Comparison of ENCODE assay signal across 23 cellular contexts in the genomic region with DNA sequence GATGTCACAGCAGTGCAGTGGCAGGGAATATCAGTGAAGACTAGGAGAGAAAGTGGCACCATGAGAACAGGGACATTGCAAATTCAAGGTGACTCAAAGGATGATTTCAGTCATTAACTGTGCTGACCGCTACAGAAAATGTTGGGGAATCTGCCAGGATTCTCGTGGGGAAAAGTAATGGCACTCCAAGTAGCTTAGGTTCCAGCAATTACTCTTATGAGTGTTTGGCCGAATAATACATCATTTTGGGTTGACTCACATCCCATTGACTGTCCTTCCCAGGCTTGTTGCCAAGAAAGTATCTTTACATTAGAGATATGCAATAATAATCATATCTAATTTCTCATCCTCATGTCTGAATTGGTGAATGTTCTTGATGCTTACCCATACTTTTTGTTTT.
A peak's percentile ranks its signal among the peaks of the same experiment; 100 is the strongest.
DNase-seq lines count a peak whose midpoint lies in the region; ATAC-seq and TF ChIP-seq lines count a peak whose summit lies in the region.
"Had no signal": no experiment of that assay in that cellular context is flagged by ENCODE, and none has a peak within 500 bp of the region (broad histone marks: within the 10 kb centered on the region; RNA-seq: fewer than 3 reads in every experiment).

No MANE protein-coding gene starts in this region.

- H3K36me3 Mint-ChIP-seq in endothelial cell (ENCODE audit: low read depth, unreplicated experiment), result no peaks in the 10 kb centered on the region
- no peaks in the 10 kb centered on the region for H3K36me3 Mint-ChIP-seq in Calu3 (ENCODE audit: insufficient read depth, unreplicated experiment)
- H3K36me3 Mint-ChIP-seq: activated naive CD4-positive, alpha-beta T cell treated with anti-CD3 and anti-CD28 coated beads, Interleukin-2, amount 50 U/mL, for 72 hours; brain had no signal

- H3K4me1 ChIP-seq in mammary epithelial cell (ENCODE audit: insufficient read depth, low read length), result no peaks in the 10 kb centered on the region
- H3K4me1 ChIP-seq: uterus had no signal

- H3K27me3 ChIP-seq in MG63 (no peaks in the 10 kb centered on the region), mammary epithelial cell (ENCODE audit: insufficient read depth, low read length) (no peaks in the 10 kb centered on the region)
- H3K27me3 ChIP-seq: uterus had no signal

- dilution Hi-C loops in mammary epithelial cell (cut with HindIII; ENCODE audit: low sequenced_read_pairs), result no loop called here

- no peak for ATAC-seq in GM21423 (IDR thresholded peaks at IDR 0.05; ENCODE audit: unreplicated experiment)
- ATAC-seq: activated naive CD4-positive, alpha-beta T cell treated with anti-CD3 and anti-CD28 coated beads, Interleukin-2, amount 50 U/mL, for 72 hours had no signal

- in situ Hi-C loops in mammary epithelial cell (cut with MboI; ENCODE audit: low sequenced_read_pairs in 2 of 2), result no loop called here

- no peak overlapping the region for H3K27ac ChIP-seq in mammary epithelial cell (ENCODE audit: insufficient read depth, low read depth, low read length)
- H3K27ac ChIP-seq: epithelial cell of prostate, PC-9, SK-N-MC, uterus had no signal

- BruUV-seq in mammary epithelial cell (replicated peaks; lab: Mats Ljungman, UMichigan) (no TSS peak), Calu3 (replicated peaks; lab: Mats Ljungman, UMichigan) (no TSS peak)

- H3K36me3 ChIP-seq in MG63, result no peaks in the 10 kb centered on the region
- H3K36me3 ChIP-seq in mammary epithelial cell (ENCODE audit: insufficient read depth, low read length), result no peaks in the 10 kb centered on the region
- H3K36me3 ChIP-seq: uterus had no signal

- 46% methylated on average over 3 of the region's 3 CpGs for WGBS in mammary epithelial cell (ENCODE audit: low coverage, missing lambda C conversion rate)

- H3K4me3 ChIP-seq in MG63, result no peak overlapping the region
- H3K4me3 ChIP-seq in mammary epithelial cell (replicated peaks in 1 of 3; ENCODE audit: insufficient read depth in 1 of 3, low read depth in 2 of 3, low read length in 3 of 3), result no peak overlapping the region
- H3K4me3 ChIP-seq: PC-9, SK-N-MC, uterus had no signal

- no peak overlapping the region for H3K4me2 ChIP-seq in mammary epithelial cell (ENCODE audit: insufficient read depth, low read depth, low read length)
- H3K4me2 ChIP-seq: PC-9 had no signal

- H4K20me1 ChIP-seq in mammary epithelial cell (ENCODE audit: insufficient read depth, low read length), result no peaks in the 10 kb centered on the region

- intact Hi-C loops in mammary epithelial cell (cut with micrococcal nuclease) (no loop called here), Calu3 (cut with micrococcal nuclease; ENCODE audit: unreplicated experiment) (no loop called here)

- H3K9ac ChIP-seq in mammary epithelial cell (ENCODE audit: insufficient read depth, low read length), result no peak overlapping the region

- H3K4me3 Mint-ChIP-seq in endothelial cell (ENCODE audit: unreplicated experiment) (no peak overlapping the region), Calu3 (ENCODE audit: low read depth, unreplicated experiment) (no peak overlapping the region)
- H3K4me3 Mint-ChIP-seq: activated T-helper 1 cell treated with anti-CD3 and anti-CD28 coated beads, Interleukin-12 subunit alpha, Interleukin-12 subunit beta, Interleukin-2, Interleukin-4 antibody, amounts not matched to agents 30 ng/mL and 10 ng/mL and 1 ng/mL, durations not matched to agents 14 hours and 24 hours and 36 hours; brain; CD4-positive, alpha-beta T cell had no signal

- H3K27me3 Mint-ChIP-seq in endothelial cell (ENCODE audit: unreplicated experiment) (no peaks in the 10 kb centered on the region), Calu3 (ENCODE audit: unreplicated experiment) (no peaks in the 10 kb centered on the region)
- H3K27me3 Mint-ChIP-seq: brain; CD4-positive, alpha-beta T cell had no signal

- no peaks in the 10 kb centered on the region for H3K79me2 ChIP-seq in mammary epithelial cell (ENCODE audit: insufficient read depth, low read length)

- peak; percentile 89 for DNase-seq in EL
- peak; percentile 66 for DNase-seq in MG63
- peak; percentile 11 for DNase-seq in mammary epithelial cell
- DNase-seq in kidney tubule cell (ENCODE audit: low spot score), result peak; percentile 13
- no peak for DNase-seq in endothelial cell (ENCODE audit: low spot score)
- no peak for DNase-seq in Calu3
- no peak for DNase-seq in SHP77 (lab: John Stamatoyannopoulos, UW)
- DNase-seq: activated CD4-positive, CD25-positive, alpha-beta regulatory T cell treated with anti-CD3 and anti-CD28 coated beads, Interleukin-2, amount 50 U/mL, for 72 hours; CD4-positive, alpha-beta T cell; DMS79; NCI-H1092 treated with DMSO at 0.1 percent for 48 hours; NCI-H524 treated with DMSO at 0.1 percent for 48 hours; PC-9; stimulated activated CD4-positive, alpha-beta T cell treated with anti-CD3 and anti-CD28 coated beads, Interleukin-12 subunit alpha, Interleukin-12 subunit beta, amount 100 ng/mL, for 4 hours; stimulated activated CD8-positive, alpha-beta memory T cell treated with anti-CD3 and anti-CD28 coated beads, Interleukin-4, amount 100 ng/mL, for 48 hours; T1000; uterus had no signal

- H3K9me3 ChIP-seq in MG63 (no peaks in the 10 kb centered on the region; the same call in 1 of the 2 replicates), mammary epithelial cell (replicated peaks; ENCODE audit: insufficient read depth, low read length) (no peaks in the 10 kb centered on the region)
- H3K9me3 ChIP-seq: uterus had no signal

- TF ChIP-seq CTCF in mammary epithelial cell (conservative IDR thresholded peaks at IDR 0.05 in 1 of 2, IDR thresholded peaks at IDR 0.05 in 1 of 2; ENCODE audit: extremely low read depth in 1 of 2, insufficient read depth in 1 of 2, low read depth in 1 of 2, low read length in 2 of 2), result no peak
- no peak for TF ChIP-seq CTCF in endothelial cell (IDR thresholded peaks at IDR 0.05; ENCODE audit: unreplicated experiment)
- no peak for TF ChIP-seq CTCF in Calu3 (IDR thresholded peaks at IDR 0.05; ENCODE audit: unreplicated experiment)

- CTCF ChIA-PET in mammary epithelial cell (lab: Charles Lee; ENCODE audit: low non-redundant PET) (no interaction called here), Calu3 (lab: Charles Lee) (no interaction called here)

- H3K9me3 Mint-ChIP-seq in endothelial cell (ENCODE audit: unreplicated experiment) (no peaks in the 10 kb centered on the region), Calu3 (ENCODE audit: low read depth, unreplicated experiment) (peaks cover 7% of the 10 kb centered on the region)
- H3K9me3 Mint-ChIP-seq: brain had no signal

- H2AFZ ChIP-seq in mammary epithelial cell (ENCODE audit: low read depth, low read length), result no peak overlapping the region
- H2AFZ ChIP-seq: PC-9 had no signal

- H3K4me1 Mint-ChIP-seq in endothelial cell (ENCODE audit: unreplicated experiment), result peaks cover 8% of the 10 kb centered on the region
- H3K4me1 Mint-ChIP-seq in Calu3 (ENCODE audit: low read depth, unreplicated experiment), result no peaks in the 10 kb centered on the region
- H3K4me1 Mint-ChIP-seq: brain had no signal

- H3K27ac Mint-ChIP-seq in endothelial cell (ENCODE audit: unreplicated experiment) (no peak overlapping the region), Calu3 (ENCODE audit: unreplicated experiment) (no peak overlapping the region)
- H3K27ac Mint-ChIP-seq: activated naive CD4-positive, alpha-beta T cell treated with anti-CD3 and anti-CD28 coated beads, Interleukin-2, amount 50 U/mL, for 72 hours; activated T-helper 1 cell treated with anti-CD3 and anti-CD28 coated beads, Interleukin-12 subunit alpha, Interleukin-12 subunit beta, Interleukin-2, Interleukin-4 antibody, amounts not matched to agents 30 ng/mL and 10 ng/mL and 1 ng/mL, durations not matched to agents 14 hours and 24 hours and 36 hours; brain; CD4-positive, alpha-beta T cell had no signal

Comparison
In these comparisons a context has a peak if more than half of its experiments do, and no peak if none do; other contexts are left out.
1. DNase-seq: peak in EL (single experiment), MG63 (single experiment), mammary epithelial cell (single experiment) and kidney tubule cell (single experiment); none in endothelial cell (single experiment), Calu3 (single experiment) and SHP77 (0 of 2).